Comparison of ENCODE assay signal across 12 cellular contexts in the genomic region with DNA sequence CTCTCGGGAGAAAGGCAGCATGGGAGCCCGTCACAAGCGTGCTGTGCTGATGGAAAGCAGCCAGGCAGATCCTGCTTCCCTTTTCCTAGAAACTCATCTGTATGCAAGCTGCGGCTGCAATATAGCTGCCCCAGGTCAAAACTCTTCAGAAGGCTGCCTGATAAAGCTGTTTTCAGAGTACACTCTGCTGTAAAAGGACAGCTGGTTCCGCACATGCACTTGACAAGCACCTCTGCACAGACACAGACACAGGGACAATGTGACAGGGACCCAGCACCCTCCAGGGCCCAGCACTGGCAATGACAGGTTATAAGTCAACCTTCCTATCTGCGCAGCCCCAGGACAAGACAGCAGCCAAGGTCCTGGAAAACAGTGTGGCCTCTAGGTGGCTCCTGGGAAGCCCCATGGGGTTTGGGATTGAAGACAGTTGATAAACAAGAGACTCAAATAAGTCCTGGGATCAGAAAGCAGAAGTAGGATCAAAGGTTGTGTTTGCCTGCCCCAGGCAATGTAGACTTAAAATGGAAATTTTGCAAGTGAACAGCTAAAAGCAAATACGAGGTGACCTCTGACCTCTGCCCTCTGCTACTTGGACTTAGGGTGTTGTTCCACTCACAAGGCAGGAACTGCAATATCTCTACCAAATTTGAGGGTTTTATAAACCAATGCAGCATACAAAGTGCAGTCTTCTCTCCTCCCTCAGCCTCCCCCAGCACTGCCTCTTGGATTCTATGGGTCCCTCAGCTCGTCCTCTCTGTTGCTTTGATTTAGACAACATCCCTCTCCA. TPM values are rescaled to one million over a fixed set of nuclear protein-coding genes. Genes with fewer than 3 reads are reported as not detected.
DNase-seq lines count a peak whose midpoint lies in the region; ATAC-seq and TF ChIP-seq lines count a peak whose summit lies in the region.
"Had no signal": no experiment of that assay in that cellular context is flagged by ENCODE, and none has a peak within 500 bp of the region (broad histone marks: within the 10 kb centered on the region; RNA-seq: fewer than 3 reads in every experiment).

No MANE protein-coding gene starts in this region.

- 80 to 90% methylated on average over 8 of the region's 8 CpGs for WGBS in lung, 2 donors

- H3K27ac ChIP-seq in colonic mucosa (peak overlapping the region; percentile 70), lung (ENCODE audit: low read depth in 1 of 2, low read length in 1 of 2) (no peak overlapping the region)

- TF ChIP-seq CTCF in colonic mucosa (IDR thresholded peaks at IDR 0.05) (peak; percentile 22), lung (IDR thresholded peaks at IDR 0.05; ENCODE audit: control extremely low read depth, extremely low read depth) (no peak)

- intact Hi-C loops in colonic mucosa (cut with DNase I) = loop anchor here (10.0 kb wide), 1 partner anchor 50 kb away; the partner anchor contains the start of gene TXNL4A

- H3K27me3 Mint-ChIP-seq in activated naive CD8-positive, alpha-beta T cell treated with anti-CD3 and anti-CD28 coated beads, Interleukin-2, amount 10 ng/mL, durations not matched to agents 7 days and 5 days = no peaks in the 10 kb centered on the region
- no peaks in the 10 kb centered on the region for H3K27me3 Mint-ChIP-seq in activated naive CD8-positive, alpha-beta T cell treated with anti-CD3 and anti-CD28 coated beads for 36 hours
- no peaks in the 10 kb centered on the region for H3K27me3 Mint-ChIP-seq in activated CD8-positive, alpha-beta T cell treated with anti-CD3 and anti-CD28 coated beads, Interleukin-2, amount 10 ng/mL, durations not matched to agents 7 days and 5 days (ENCODE audit: low read depth)

- no peak overlapping the region for H3K4me3 Mint-ChIP-seq in activated naive CD8-positive, alpha-beta T cell treated with anti-CD3 and anti-CD28 coated beads, Interleukin-2, amount 10 ng/mL, durations not matched to agents 7 days and 5 days
- no peak overlapping the region for H3K4me3 Mint-ChIP-seq in activated naive CD8-positive, alpha-beta T cell treated with anti-CD3 and anti-CD28 coated beads for 36 hours
- no peak overlapping the region for H3K4me3 Mint-ChIP-seq in activated CD8-positive, alpha-beta T cell treated with anti-CD3 and anti-CD28 coated beads, Interleukin-2, amount 10 ng/mL, durations not matched to agents 7 days and 5 days
- H3K4me3 Mint-ChIP-seq: neural crest cell had no signal

- no peak overlapping the region for H3K4me3 ChIP-seq in colonic mucosa
- no peak overlapping the region for H3K4me3 ChIP-seq in lung

- no peak overlapping the region for H3K27ac Mint-ChIP-seq in activated naive CD8-positive, alpha-beta T cell treated with anti-CD3 and anti-CD28 coated beads, Interleukin-2, amount 10 ng/mL, durations not matched to agents 7 days and 5 days
- H3K27ac Mint-ChIP-seq in activated naive CD8-positive, alpha-beta T cell treated with anti-CD3 and anti-CD28 coated beads for 36 hours = no peak overlapping the region
- no peak overlapping the region for H3K27ac Mint-ChIP-seq in activated CD8-positive, alpha-beta T cell treated with anti-CD3 and anti-CD28 coated beads, Interleukin-2, amount 10 ng/mL, durations not matched to agents 7 days and 5 days

- H3K9me3 Mint-ChIP-seq in activated naive CD8-positive, alpha-beta T cell treated with anti-CD3 and anti-CD28 coated beads, Interleukin-2, amount 10 ng/mL, durations not matched to agents 7 days and 5 days = peaks cover 28% of the 10 kb centered on the region
- peaks cover 43% of the 10 kb centered on the region for H3K9me3 Mint-ChIP-seq in activated naive CD8-positive, alpha-beta T cell treated with anti-CD3 and anti-CD28 coated beads for 36 hours
- peaks cover 61% of the 10 kb centered on the region for H3K9me3 Mint-ChIP-seq in activated CD8-positive, alpha-beta T cell treated with anti-CD3 and anti-CD28 coated beads, Interleukin-2, amount 10 ng/mL, durations not matched to agents 7 days and 5 days (ENCODE audit: insufficient read depth)

- no peak for ATAC-seq in activated naive CD8-positive, alpha-beta T cell treated with anti-CD3 and anti-CD28 coated beads, Interleukin-2, amount 10 ng/mL, durations not matched to agents 7 days and 5 days (ENCODE audit: low read depth)
- ATAC-seq in lung (ENCODE audit: insufficient read depth, low FRiP score) = peak; percentile 19
- no peak for ATAC-seq in activated CD8-positive, alpha-beta T cell treated with anti-CD3 and anti-CD28 coated beads, Interleukin-2, amount 10 ng/mL, durations not matched to agents 7 days and 5 days

- peak overlapping the region in 1 of 2 donors; percentile 52 for H3K9ac ChIP-seq in colonic mucosa (ENCODE audit: low read depth in 2 of 2, low read length in 2 of 2)

- CTCF ChIA-PET in activated CD8-positive, alpha-beta T cell treated with anti-CD3 and anti-CD28 coated beads, Interleukin-2, amount 10 ng/mL, durations not matched to agents 7 days and 5 days (lab: Charles Lee) = no interaction called here

- POLR2A ChIA-PET in activated naive CD8-positive, alpha-beta T cell treated with anti-CD3 and anti-CD28 coated beads, Interleukin-2, amount 10 ng/mL, durations not matched to agents 7 days and 5 days (lab: Charles Lee) = no interaction called here
- POLR2A ChIA-PET in activated CD8-positive, alpha-beta T cell treated with anti-CD3 and anti-CD28 coated beads, Interleukin-2, amount 10 ng/mL, durations not matched to agents 7 days and 5 days (lab: Charles Lee) = no interaction called here

- H3K36me3 ChIP-seq in colonic mucosa (no peaks in the 10 kb centered on the region), lung (ENCODE audit: control insufficient read depth in 2 of 2, insufficient read depth in 2 of 2, low read length in 2 of 2) (peaks cover 0 to 14% of the 10 kb centered on the region in 2 donors)

- H3K36me3 Mint-ChIP-seq in activated naive CD8-positive, alpha-beta T cell treated with anti-CD3 and anti-CD28 coated beads, Interleukin-2, amount 10 ng/mL, durations not matched to agents 7 days and 5 days = peaks cover 86% of the 10 kb centered on the region
- peaks cover 88% of the 10 kb centered on the region for H3K36me3 Mint-ChIP-seq in activated naive CD8-positive, alpha-beta T cell treated with anti-CD3 and anti-CD28 coated beads for 36 hours
- H3K36me3 Mint-ChIP-seq in activated CD8-positive, alpha-beta T cell treated with anti-CD3 and anti-CD28 coated beads, Interleukin-2, amount 10 ng/mL, durations not matched to agents 7 days and 5 days (ENCODE audit: low read depth) = peaks cover 79% of the 10 kb centered on the region

- H3K9me3 ChIP-seq in colonic mucosa (no peaks in the 10 kb centered on the region), lung (ENCODE audit: control insufficient read depth in 2 of 2, insufficient read depth in 1 of 2, low read length in 1 of 2) (peaks cover 3 to 8% of the 10 kb centered on the region in 2 donors)

- H3K27me3 ChIP-seq in colonic mucosa = no peaks in the 10 kb centered on the region
- no peaks in the 10 kb centered on the region for H3K27me3 ChIP-seq in lung (ENCODE audit: control insufficient read depth, insufficient read depth)

- no peaks in the 10 kb centered on the region for H3K4me1 Mint-ChIP-seq in activated naive CD8-positive, alpha-beta T cell treated with anti-CD3 and anti-CD28 coated beads, Interleukin-2, amount 10 ng/mL, durations not matched to agents 7 days and 5 days
- H3K4me1 Mint-ChIP-seq in activated naive CD8-positive, alpha-beta T cell treated with anti-CD3 and anti-CD28 coated beads for 36 hours = peaks cover 2% of the 10 kb centered on the region
- H3K4me1 Mint-ChIP-seq in activated CD8-positive, alpha-beta T cell treated with anti-CD3 and anti-CD28 coated beads, Interleukin-2, amount 10 ng/mL, durations not matched to agents 7 days and 5 days (ENCODE audit: low read depth) = no peaks in the 10 kb centered on the region

- peak; percentile 6 for DNase-seq in activated naive CD8-positive, alpha-beta T cell treated with anti-CD3 and anti-CD28 coated beads, Interleukin-2, amount 10 ng/mL, durations not matched to agents 7 days and 5 days
- DNase-seq in activated naive CD8-positive, alpha-beta T cell treated with anti-CD3 and anti-CD28 coated beads for 36 hours = no peak
- DNase-seq in colonic mucosa (peak; percentile 79), lung (ENCODE audit: low spot score) (no peak), NCI-H1694 (lab: John Stamatoyannopoulos, UW) (no peak), middle frontal gyrus (ENCODE audit: extremely low spot score, low spot score) (no peak), NCI-H524 treated with DMSO at 0.1 percent for 48 hours (lab: John Stamatoyannopoulos, UW) (no peak)
- no peak for DNase-seq in activated CD8-positive, alpha-beta T cell treated with anti-CD3 and anti-CD28 coated beads, Interleukin-2, amount 10 ng/mL, durations not matched to agents 7 days and 5 days
- DNase-seq: activated naive CD4-positive, alpha-beta T cell treated with anti-CD3 and anti-CD28 coated beads, Interleukin-2, amount 50 U/mL, for 16 hours; NCI-H2081; stimulated activated CD4-positive, alpha-beta T cell treated with anti-CD3 and anti-CD28 coated beads, Interleukin-2, amount 100 ng/mL, for 24 hours had no signal

- peaks cover 20% of the 10 kb centered on the region for H3K4me1 ChIP-seq in colonic mucosa
- H3K4me1 ChIP-seq in lung (ENCODE audit: control insufficient read depth in 2 of 2, insufficient read depth in 2 of 2, low read length in 2 of 2) = peaks cover 0 to 3% of the 10 kb centered on the region in 2 donors

RNA-seq across cellular contexts. Expression of gene SLC66A2, which starts 16.9 kb away (rescaled TPM):
- total RNA-seq in activated naive CD8-positive, alpha-beta T cell treated with anti-CD3 and anti-CD28 coated beads, Interleukin-2, amount 10 ng/mL, durations not matched to agents 7 days and 5 days = 10 to 100 TPM; 29.0 to 29.2 TPM
- 10 to 100 TPM; 30.0 to 30.2 TPM for total RNA-seq in activated naive CD8-positive, alpha-beta T cell treated with anti-CD3 and anti-CD28 coated beads for 36 hours
- total RNA-seq in colonic mucosa (10 to 100 TPM; 74.9 to 88.0 TPM), lung (10 to 100 TPM; 26.5 to 69.8 TPM)
- 10 to 100 TPM; 54.9 to 71.8 TPM for polyA plus RNA-seq in lung
- 10 to 100 TPM; 21.6 to 23.2 TPM for total RNA-seq in activated CD8-positive, alpha-beta T cell treated with anti-CD3 and anti-CD28 coated beads, Interleukin-2, amount 10 ng/mL, durations not matched to agents 7 days and 5 days

RNA-seq across cellular contexts. Expression of gene HSBP1L1, which starts 29.9 kb away (rescaled TPM):
- total RNA-seq in activated naive CD8-positive, alpha-beta T cell treated with anti-CD3 and anti-CD28 coated beads, Interleukin-2, amount 10 ng/mL, durations not matched to agents 7 days and 5 days = 10 to 100 TPM; 14.0 to 18.0 TPM
- 10 to 100 TPM; 11.2 to 14.5 TPM for total RNA-seq in activated naive CD8-positive, alpha-beta T cell treated with anti-CD3 and anti-CD28 coated beads for 36 hours
- 10 to 100 TPM; 51.8 to 59.6 TPM for total RNA-seq in colonic mucosa
- total RNA-seq in lung = 10 to 100 TPM; 30.6 to 37.9 TPM
- polyA plus RNA-seq in lung = 10 to 100 TPM; 23.2 to 80.9 TPM
- total RNA-seq in activated CD8-positive, alpha-beta T cell treated with anti-CD3 and anti-CD28 coated beads, Interleukin-2, amount 10 ng/mL, durations not matched to agents 7 days and 5 days = 1 to 10 TPM in 1 of 2 experiments, under 1 TPM in 1; 0.50 to 1.5 TPM

RNA-seq across cellular contexts. Expression of gene TXNL4A, which starts 53.9 kb away (rescaled TPM):
- total RNA-seq in activated naive CD8-positive, alpha-beta T cell treated with anti-CD3 and anti-CD28 coated beads, Interleukin-2, amount 10 ng/mL, durations not matched to agents 7 days and 5 days = 100 to 1,000 TPM; 106 to 107 TPM
- 100 to 1,000 TPM; 230 to 241 TPM for total RNA-seq in activated naive CD8-positive, alpha-beta T cell treated with anti-CD3 and anti-CD28 coated beads for 36 hours
- total RNA-seq in colonic mucosa (100 to 1,000 TPM; 101 to 138 TPM), lung (100 to 1,000 TPM in 1 of 2 donors, 10 to 100 TPM in 1; 29.9 to 101 TPM)
- polyA plus RNA-seq in lung = 10 to 100 TPM; 84.1 to 86.2 TPM
- 100 to 1,000 TPM; 132 to 136 TPM for total RNA-seq in activated CD8-positive, alpha-beta T cell treated with anti-CD3 and anti-CD28 coated beads, Interleukin-2, amount 10 ng/mL, durations not matched to agents 7 days and 5 days

Comparison
In these comparisons a context has a peak if more than half of its experiments do, and no peak if none do; other contexts are left out.
1. DNase-seq: peak in activated naive CD8-positive, alpha-beta T cell treated with anti-CD3 and anti-CD28 coated beads, Interleukin-2, amount 10 ng/mL, durations not matched to agents 7 days and 5 days (single experiment) and colonic mucosa (single experiment); none in activated naive CD8-positive, alpha-beta T cell treated with anti-CD3 and anti-CD28 coated beads for 36 hours (single experiment), lung (single experiment), activated CD8-positive, alpha-beta T cell treated with anti-CD3 and anti-CD28 coated beads, Interleukin-2, amount 10 ng/mL, durations not matched to agents 7 days and 5 days (single experiment), NCI-H1694 (single experiment), middle frontal gyrus (single experiment) and NCI-H524 treated with DMSO at 0.1 percent for 48 hours (single experiment).
2. RNA of gene HSBP1L1, which starts 29.9 kb away (total RNA-seq): 51.8 to 59.6 TPM in colonic mucosa, 30.6 to 37.9 TPM in lung, 14.0 to 18.0 TPM in activated naive CD8-positive, alpha-beta T cell treated with anti-CD3 and anti-CD28 coated beads, Interleukin-2, amount 10 ng/mL, durations not matched to agents 7 days and 5 days and 11.2 to 14.5 TPM in activated naive CD8-positive, alpha-beta T cell treated with anti-CD3 and anti-CD28 coated beads for 36 hours; 0.50 to 1.5 TPM in activated CD8-positive, alpha-beta T cell treated with anti-CD3 and anti-CD28 coated beads, Interleukin-2, amount 10 ng/mL, durations not matched to agents 7 days and 5 days; every median in the first group is over 4 times any median in the second.